ENCODE assay signal across 19 cellular contexts in genomic region chr13:40514797-40515196, GRCh38.
"Had no signal": no experiment of that assay in that cellular context is flagged by ENCODE, and none has a peak within 500 bp of the region (broad histone marks: within the 10 kb centered on the region; RNA-seq: fewer than 3 reads in every experiment).

No MANE protein-coding gene starts in this region.

- H3K27ac Mint-ChIP-seq: activated CD4-positive, alpha-beta memory T cell treated with anti-CD3 and anti-CD28 coated beads, Interleukin-2, amount 10 ng/mL, durations not matched to agents 7 days and 5 days had no signal

- H3K4me1 ChIP-seq: colonic mucosa had no signal

- H3K27ac ChIP-seq: colonic mucosa, PC-9, VCaP had no signal

- H3K4me3 Mint-ChIP-seq: activated CD4-positive, alpha-beta memory T cell treated with anti-CD3 and anti-CD28 coated beads, Interleukin-2, amount 10 ng/mL, durations not matched to agents 7 days and 5 days; activated CD4-positive, alpha-beta T cell treated with anti-CD3 and anti-CD28 coated beads, Interleukin-2, amount 10 ng/mL, durations not matched to agents 7 days and 5 days had no signal

- H3K9me3 ChIP-seq: colonic mucosa had no signal

- ATAC-seq: activated naive CD4-positive, alpha-beta T cell treated with anti-CD3 and anti-CD28 coated beads, Interleukin-2, amount 50 U/mL, for 72 hours; K562 had no signal

- H2AFZ ChIP-seq: PC-9 had no signal

- H3K4me3 ChIP-seq: colonic mucosa, K562, PC-9 had no signal

- H3K36me3 ChIP-seq: colonic mucosa had no signal

- H3K4me2 ChIP-seq: PC-9 had no signal

- H3K27me3 Mint-ChIP-seq: activated CD4-positive, alpha-beta memory T cell treated with anti-CD3 and anti-CD28 coated beads, Interleukin-2, amount 10 ng/mL, durations not matched to agents 7 days and 5 days; activated CD4-positive, alpha-beta T cell treated with anti-CD3 and anti-CD28 coated beads, Interleukin-2, amount 10 ng/mL, durations not matched to agents 7 days and 5 days had no signal

- DNase-seq: activated CD4-positive, alpha-beta memory T cell treated with anti-CD3 and anti-CD28 coated beads, Interleukin-2, amount 10 ng/mL, durations not matched to agents 7 days and 5 days; activated CD4-positive, alpha-beta T cell treated with anti-CD3 and anti-CD28 coated beads, Interleukin-2, amount 10 ng/mL, durations not matched to agents 7 days and 5 days; activated CD4-positive, CD25-positive, alpha-beta regulatory T cell; activated T-cell treated with anti-CD3 and anti-CD28 coated beads for 4 hours; colonic mucosa; Kasumi-1; NCI-H1105 treated with DMSO at 0.1 percent for 48 hours; NCI-H1436 treated with DMSO at 0.1 percent for 48 hours; NCI-H187 treated with DMSO at 0.1 percent for 48 hours; NCI-H2081 treated with DMSO at 0.1 percent for 48 hours; NCI-H446; NCI-H524; PC-9; SHP77 treated with DMSO at 0.1 percent for 48 hours; T-helper 2 cell; T1000 had no signal

- FAIRE-seq: K562 had no signal

- H3K9me3 Mint-ChIP-seq: activated CD4-positive, alpha-beta T cell treated with anti-CD3 and anti-CD28 coated beads, Interleukin-2, amount 10 ng/mL, durations not matched to agents 7 days and 5 days had no signal

- H3K27me3 ChIP-seq: colonic mucosa had no signal
